ENCODE assay signal across 7 cellular contexts in the genomic region with DNA sequence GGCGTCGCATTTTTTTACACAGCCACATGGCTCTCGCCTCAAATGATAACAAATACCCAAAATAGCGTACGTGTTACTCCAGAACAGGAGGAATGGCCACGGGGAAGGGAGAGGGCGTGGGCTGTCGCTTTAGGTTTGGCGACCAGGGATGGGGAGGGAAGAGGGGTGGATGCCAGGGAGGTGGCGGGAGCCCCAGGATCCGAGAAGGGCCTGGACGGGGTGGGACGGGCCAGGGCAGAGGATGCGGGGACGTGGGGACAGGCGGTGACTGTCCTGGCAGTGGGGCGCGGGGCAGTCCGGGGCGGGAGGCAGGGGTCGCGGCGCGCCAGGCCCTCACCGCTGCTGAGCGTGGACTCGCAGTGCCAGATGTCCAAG. TPM values are rescaled to one million over a fixed set of nuclear protein-coding genes. Genes with fewer than 3 reads are reported as not detected.
DNase-seq lines count a peak whose midpoint lies in the region; ATAC-seq and TF ChIP-seq lines count a peak whose summit lies in the region.

No MANE protein-coding gene starts in this region.

- H3K4me1 ChIP-seq in subcutaneous abdominal adipose tissue (ENCODE audit: control insufficient read depth in 5 of 5, insufficient read depth in 5 of 5, low read length in 5 of 5): peaks cover 3 to 17% (median 8%) of the 10 kb centered on the region in 5 donors

- no peak for TF ChIP-seq CTCF in cardiac fibroblast (IDR thresholded peaks at IDR 0.05; ENCODE audit: low read depth, low read length)

- no peaks in the 10 kb centered on the region for H3K36me3 ChIP-seq in subcutaneous abdominal adipose tissue (ENCODE audit: control insufficient read depth in 5 of 5, insufficient read depth in 5 of 5, low read length in 5 of 5)

- ATAC-seq in HG03354 (IDR thresholded peaks at IDR 0.05; ENCODE audit: poor library complexity, severe bottlenecking, unreplicated experiment): no peak
- no peak for ATAC-seq in GM21723 (IDR thresholded peaks at IDR 0.05; ENCODE audit: unreplicated experiment)
- no peak for ATAC-seq in HG03095 (IDR thresholded peaks at IDR 0.05; ENCODE audit: unreplicated experiment)

- H3K9me3 ChIP-seq in subcutaneous abdominal adipose tissue (ENCODE audit: control insufficient read depth in 5 of 5, low read length in 5 of 5): no peaks in the 10 kb centered on the region

- H3K4me3 ChIP-seq in cardiac fibroblast (replicated peaks in 1 of 2; ENCODE audit: low read depth in 2 of 2, low read length in 2 of 2) (peak overlapping the region; percentile 70 to 75), subcutaneous abdominal adipose tissue (ENCODE audit: low read depth in 1 of 5, low read length in 5 of 5) (peak overlapping the region; percentile 68 to 80 (median 72))

- DNase-seq in LHCN-M2 (ENCODE audit: low read depth) (peak; percentile 15), cardiac fibroblast (ENCODE audit: low read depth in 2 of 2) (no peak)

- H3K27ac ChIP-seq in layer of hippocampus (ENCODE audit: low read depth, low read length) (peak overlapping the region; percentile 30), subcutaneous abdominal adipose tissue (ENCODE audit: low read depth, low read length) (peak overlapping the region; percentile 86)

- peak overlapping the region; percentile 62 to 75 (median 73) for H3K9ac ChIP-seq in subcutaneous abdominal adipose tissue (ENCODE audit: low read length in 5 of 5)

- H3K27me3 ChIP-seq in layer of hippocampus (ENCODE audit: control insufficient read depth, insufficient read depth, low read length) (no peaks in the 10 kb centered on the region), subcutaneous abdominal adipose tissue (ENCODE audit: control insufficient read depth in 5 of 5, insufficient read depth in 4 of 5, low read length in 5 of 5) (peaks cover 0 to 10% (median 0%) of the 10 kb centered on the region in 5 donors)

RNA-seq across cellular contexts. Expression of a gene that starts 0.6 kb away (rescaled TPM):
- 44.5 and 54.7 TPM in 2 replicates for total RNA-seq in LHCN-M2 (2014; rRNA removed)
- polyA plus RNA-seq in LHCN-M2 (2012): 16.2 TPM
